12 cellular contexts compared by ENCODE assay signal in the genomic region with DNA sequence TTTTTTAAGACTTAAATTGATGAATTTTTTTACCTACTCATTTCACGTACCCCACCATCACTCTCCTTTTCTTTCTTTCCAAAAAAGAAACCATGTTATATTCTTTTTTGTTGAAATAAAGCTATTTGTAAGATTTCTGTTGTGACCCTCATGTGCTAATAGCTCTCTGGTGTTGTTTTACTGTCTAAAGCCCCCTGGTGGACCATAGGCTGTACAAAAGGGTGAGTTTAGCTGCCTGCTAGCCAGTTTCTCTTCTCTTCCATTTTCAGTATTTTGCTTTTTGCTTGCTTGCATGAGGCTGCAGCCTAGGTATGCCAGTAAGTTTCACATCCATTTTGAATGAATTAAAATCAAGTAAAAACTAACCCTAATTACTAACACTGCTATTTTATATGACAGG. TPM values are rescaled to one million over a fixed set of nuclear protein-coding genes. Genes with fewer than 3 reads are reported as not detected.
DNase-seq lines count a peak whose midpoint lies in the region; ATAC-seq and TF ChIP-seq lines count a peak whose summit lies in the region.
"Had no signal": no experiment of that assay in that cellular context is flagged by ENCODE, and none has a peak within 500 bp of the region (broad histone marks: within the 10 kb centered on the region; RNA-seq: fewer than 3 reads in every experiment).

No MANE protein-coding gene starts in this region.

- TF ChIP-seq CTCF in GM10248 (IDR thresholded peaks at IDR 0.05; ENCODE audit: control extremely low read depth, extremely low read depth, low read depth, missing control alignments) (peak; percentile 28), esophagus muscularis mucosa (IDR thresholded peaks at IDR 0.05) (no peak)

- no peak overlapping the region for H3K4me3 Mint-ChIP-seq in activated naive CD8-positive, alpha-beta T cell treated with anti-CD3 and anti-CD28 coated beads for 36 hours

- no peak overlapping the region for H3K27ac Mint-ChIP-seq in activated naive CD8-positive, alpha-beta T cell treated with anti-CD3 and anti-CD28 coated beads for 36 hours

- no peak for ATAC-seq in GM21515 (IDR thresholded peaks at IDR 0.05; ENCODE audit: unreplicated experiment)
- ATAC-seq: left colon, Right ventricle myocardium inferior had no signal

- peaks cover 5% of the 10 kb centered on the region for H3K4me1 Mint-ChIP-seq in activated naive CD8-positive, alpha-beta T cell treated with anti-CD3 and anti-CD28 coated beads for 36 hours

- H3K4me1 ChIP-seq in esophagus muscularis mucosa = peaks cover 0 to 15% (median 12%) of the 10 kb centered on the region in 4 donors
- H3K4me1 ChIP-seq: colonic mucosa had no signal

- POLR2A ChIA-PET in GM10248 (lab: Yijun Ruan, JAX) = no interaction called here

- H3K9me3 Mint-ChIP-seq in activated naive CD8-positive, alpha-beta T cell treated with anti-CD3 and anti-CD28 coated beads for 36 hours = no peaks in the 10 kb centered on the region

- DNase-seq in GM10248 (ENCODE audit: extremely low spot score) = no peak
- peak; percentile 64 to 80 for DNase-seq in Kasumi-1 (lab: John Stamatoyannopoulos, UW)
- peak; percentile 9 for DNase-seq in amniotic epithelial cell (ENCODE audit: low read depth)
- peak; percentile 58 for DNase-seq in left kidney (ENCODE audit: low read depth, low spot score)
- no peak for DNase-seq in stimulated activated CD4-positive, alpha-beta T cell treated with anti-CD3 and anti-CD28 coated beads, Interleukin-2, amount 100 ng/mL, for 24 hours
- no peak for DNase-seq in activated naive CD8-positive, alpha-beta T cell treated with anti-CD3 and anti-CD28 coated beads for 36 hours
- no peak for DNase-seq in esophagus muscularis mucosa (ENCODE audit: extremely low spot score)
- DNase-seq: colonic mucosa, left colon, substantia nigra had no signal

- H3K27ac ChIP-seq in esophagus muscularis mucosa (replicated peaks in 1 of 4) = no peak overlapping the region
- H3K27ac ChIP-seq: colonic mucosa had no signal

- intact Hi-C loops in esophagus muscularis mucosa (cut with DNase I) = no loop called here

- H3K4me3 ChIP-seq in esophagus muscularis mucosa = no peak overlapping the region
- H3K4me3 ChIP-seq: colonic mucosa had no signal

- no peaks in the 10 kb centered on the region for H3K36me3 ChIP-seq in esophagus muscularis mucosa
- H3K36me3 ChIP-seq: colonic mucosa had no signal

- no peaks in the 10 kb centered on the region for H3K9me3 ChIP-seq in esophagus muscularis mucosa
- H3K9me3 ChIP-seq: colonic mucosa had no signal

- no peak for TF ChIP-seq EP300 in esophagus muscularis mucosa (IDR thresholded peaks at IDR 0.05)

- H3K36me3 Mint-ChIP-seq in activated naive CD8-positive, alpha-beta T cell treated with anti-CD3 and anti-CD28 coated beads for 36 hours = no peaks in the 10 kb centered on the region

- no peak for TF ChIP-seq POLR2A in esophagus muscularis mucosa (IDR thresholded peaks at IDR 0.05; ENCODE audit: low read depth)

- H3K27me3 ChIP-seq in esophagus muscularis mucosa = no peaks in the 10 kb centered on the region
- H3K27me3 ChIP-seq: colonic mucosa had no signal

- peaks cover 24% of the 10 kb centered on the region for H3K27me3 Mint-ChIP-seq in activated naive CD8-positive, alpha-beta T cell treated with anti-CD3 and anti-CD28 coated beads for 36 hours

- WGBS in esophagus muscularis mucosa = 91% methylated on average over 1 of the region's 1 CpG

- CTCF ChIA-PET in GM10248 (lab: Yijun Ruan, JAX) = interaction anchor here (1.0 to 9.3 kb wide), 3 partner anchors 9 to 87 kb away, joined by 5 to 296 read pairs (median 31); no protein-coding TSS in a partner anchor

RNA-seq across cellular contexts. Expression of a gene that starts 15.6 kb away (rescaled TPM):
- total RNA-seq in activated naive CD8-positive, alpha-beta T cell treated with anti-CD3 and anti-CD28 coated beads for 36 hours = 10 to 100 TPM; 15.1 to 18.5 TPM
- 100 to 1,000 TPM in 2 of 4 donors, 10 to 100 TPM in 2; 90.3 to 114 (median 99.5) TPM for total RNA-seq in esophagus muscularis mucosa

RNA-seq across cellular contexts. Expression of a gene that starts 28.6 kb away (rescaled TPM):
- 1 to 10 TPM; 4.6 to 4.9 TPM for total RNA-seq in activated naive CD8-positive, alpha-beta T cell treated with anti-CD3 and anti-CD28 coated beads for 36 hours
- total RNA-seq in esophagus muscularis mucosa = 10 to 100 TPM; 25.8 to 45.8 (median 42.6) TPM

Comparison
In these comparisons a context has a peak if more than half of its experiments do, and no peak if none do; other contexts are left out.
1. DNase-seq: peak in Kasumi-1 (2 of 2), amniotic epithelial cell (single experiment) and left kidney (single experiment); none in GM10248 (single experiment), stimulated activated CD4-positive, alpha-beta T cell treated with anti-CD3 and anti-CD28 coated beads, Interleukin-2, amount 100 ng/mL, for 24 hours (0 of 2), activated naive CD8-positive, alpha-beta T cell treated with anti-CD3 and anti-CD28 coated beads for 36 hours (single experiment) and esophagus muscularis mucosa (single experiment).
2. RNA of a gene that starts 15.6 kb away (total RNA-seq): 90.3 to 114 TPM in esophagus muscularis mucosa; 15.1 to 18.5 TPM in activated naive CD8-positive, alpha-beta T cell treated with anti-CD3 and anti-CD28 coated beads for 36 hours; every median in the first group is over 4 times any median in the second.
3. RNA of a gene that starts 28.6 kb away (total RNA-seq): 25.8 to 45.8 TPM in esophagus muscularis mucosa; 4.6 to 4.9 TPM in activated naive CD8-positive, alpha-beta T cell treated with anti-CD3 and anti-CD28 coated beads for 36 hours; every median in the first group is over 4 times any median in the second.